ENCODE assay signal across 19 cellular contexts in the genomic region with DNA sequence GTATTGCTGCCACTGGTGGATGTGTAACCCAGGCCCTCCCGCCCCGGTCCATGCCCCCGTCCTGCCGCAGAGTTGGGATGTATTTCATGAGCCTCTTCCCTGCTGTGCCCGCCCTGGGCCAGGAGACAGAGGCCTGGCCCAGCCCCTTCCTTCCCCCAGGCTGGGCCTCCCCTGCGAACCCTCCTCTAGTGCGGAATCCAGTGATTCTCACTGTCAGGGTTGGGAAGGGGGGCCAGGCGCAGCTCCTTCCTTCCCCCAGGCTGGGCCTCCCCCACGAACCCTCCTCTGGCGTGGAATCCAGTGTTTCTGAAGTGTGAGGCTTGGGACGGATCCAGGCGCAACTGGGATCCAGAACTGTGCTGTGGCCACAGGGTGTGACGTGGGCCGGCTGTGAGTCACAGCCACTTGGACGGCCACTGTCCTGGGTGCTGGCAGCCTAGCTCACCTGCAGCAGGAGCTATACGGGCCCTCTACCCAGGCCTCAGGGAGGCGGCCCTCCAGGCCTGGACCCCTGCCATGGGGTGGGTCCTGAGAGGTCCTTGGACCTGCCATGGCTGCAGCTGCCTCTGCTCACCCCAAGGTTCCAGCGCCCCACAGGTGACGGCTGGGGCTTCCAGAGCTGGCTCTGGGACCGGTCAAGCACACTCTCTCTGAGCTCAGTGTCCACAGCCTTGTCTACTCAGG. TPM values are rescaled to one million over a fixed set of nuclear protein-coding genes. Genes with fewer than 3 reads are reported as not detected.
DNase-seq lines count a peak whose midpoint lies in the region; ATAC-seq and TF ChIP-seq lines count a peak whose summit lies in the region.
"Had no signal": no experiment of that assay in that cellular context is flagged by ENCODE, and none has a peak within 500 bp of the region (broad histone marks: within the 10 kb centered on the region; RNA-seq: fewer than 3 reads in every experiment).

No MANE protein-coding gene starts in this region.

- no peaks in the 10 kb centered on the region for H3K79me2 ChIP-seq in PC-3 (ENCODE audit: low read length)

- no peak overlapping the region for H3K27ac Mint-ChIP-seq in glutamatergic neuron (ENCODE audit: unreplicated experiment)
- H3K27ac Mint-ChIP-seq: activated T-helper 1 cell treated with anti-CD3 and anti-CD28 coated beads, Interleukin-12 subunit alpha, Interleukin-12 subunit beta, Interleukin-2, Interleukin-4 antibody, amounts not matched to agents 30 ng/mL and 10 ng/mL and 1 ng/mL, durations not matched to agents 14 hours and 24 hours and 36 hours had no signal

- CTCF ChIA-PET in PC-3 (lab: Charles Lee), result interaction anchor here (0.6 to 1.0 kb wide), 2 partner anchors 12 to 99 kb away, joined by 4 read pairs; no protein-coding TSS in a partner anchor

- ATAC-seq in PC-3, result peak; percentile 96
- ATAC-seq in GM18909 (IDR thresholded peaks at IDR 0.05; ENCODE audit: poor library complexity, unreplicated experiment), result no peak
- ATAC-seq: GM12878 had no signal

- TF ChIP-seq CTCF in PC-3 (conservative IDR thresholded peaks at IDR 0.05; ENCODE audit: low read depth, low read length) (no peak), glutamatergic neuron (IDR thresholded peaks at IDR 0.05; ENCODE audit: partially characterized antibody, unreplicated experiment) (no peak), GM10266 (IDR thresholded peaks at IDR 0.05; ENCODE audit: control insufficient read depth, insufficient read depth, low read depth, missing control alignments) (no peak)

- H3K36me3 ChIP-seq in PC-3 (ENCODE audit: low read depth, low read length), result no peaks in the 10 kb centered on the region
- H3K36me3 ChIP-seq: breast epithelium had no signal

- H3K4me3 ChIP-seq in PC-3 (ENCODE audit: low read length), result no peak overlapping the region
- H3K4me3 ChIP-seq: breast epithelium, GM12878 had no signal

- intact Hi-C loops in PC-3 (cut with micrococcal nuclease), result no loop called here

- peaks cover 8% of the 10 kb centered on the region for H3K4me1 Mint-ChIP-seq in glutamatergic neuron (ENCODE audit: low read depth, unreplicated experiment)

- DNase-seq in AG08396 (ENCODE audit: low spot score) (peak; percentile 79), PC-3 (peak; percentile 46), glutamatergic neuron (peak; percentile 10), myocyte (ENCODE audit: low read depth) (peak; percentile 51), GM10266 (ENCODE audit: extremely low spot score) (no peak), NCI-H510A treated with DMSO at 0.1 percent for 48 hours (lab: John Stamatoyannopoulos, UW) (no peak)
- no peak for DNase-seq in activated CD4-positive, alpha-beta T cell treated with anti-CD3 and anti-CD28 coated beads for 1 hour
- DNase-seq: activated CD4-positive, alpha-beta T cell treated with anti-CD3 and anti-CD28 coated beads for 4 hours; AML-193; hypothalamus; NCI-H1092 treated with DMSO at 0.1 percent for 48 hours; NCI-H226; stimulated activated CD4-positive, alpha-beta T cell treated with anti-CD3 and anti-CD28 coated beads, Interleukin-1b, Interleukin-23, amount 100 ng/mL, for 48 hours had no signal

- H3K9me3 Mint-ChIP-seq in glutamatergic neuron (ENCODE audit: unreplicated experiment), result no peaks in the 10 kb centered on the region
- H3K9me3 Mint-ChIP-seq: activated T-helper 1 cell treated with anti-CD3 and anti-CD28 coated beads, Interleukin-12 subunit alpha, Interleukin-12 subunit beta, Interleukin-2, Interleukin-4 antibody, amounts not matched to agents 30 ng/mL and 10 ng/mL and 1 ng/mL, durations not matched to agents 14 hours and 24 hours and 36 hours had no signal

- H3K9me3 ChIP-seq in PC-3 (ENCODE audit: low read length), result no peaks in the 10 kb centered on the region
- H3K9me3 ChIP-seq: breast epithelium had no signal

- no peaks in the 10 kb centered on the region for H3K36me3 Mint-ChIP-seq in glutamatergic neuron (ENCODE audit: unreplicated experiment)

- POLR2A ChIA-PET in PC-3 (lab: Charles Lee; ENCODE audit: unreplicated experiment), result interaction anchor here (0.5 kb wide), 1 partner anchor 215 kb away, joined by 3 read pairs; no protein-coding TSS in a partner anchor

- no peak overlapping the region for H3K4me2 ChIP-seq in PC-3 (ENCODE audit: low read length)

- peaks cover 3% of the 10 kb centered on the region for H3K27me3 Mint-ChIP-seq in glutamatergic neuron (ENCODE audit: unreplicated experiment)

- H3K27ac ChIP-seq in PC-3 (ENCODE audit: low read length), result no peak overlapping the region
- H3K27ac ChIP-seq: breast epithelium had no signal

- H3F3A ChIP-seq in PC-3 (ENCODE audit: low read length, unreplicated experiment), result no peaks in the 10 kb centered on the region

- H3K9ac ChIP-seq in PC-3 (ENCODE audit: low read length), result no peak overlapping the region

- H2AFZ ChIP-seq in PC-3 (ENCODE audit: low read length), result no peak overlapping the region

- BruUV-seq in PC-3 (replicated peaks; lab: Mats Ljungman, UMichigan), result no TSS peak

- H3K27me3 ChIP-seq in PC-3 (ENCODE audit: low read length), result peaks cover 20% of the 10 kb centered on the region; the same call in 1 of the 2 replicates

- no peak overlapping the region for H3K4me3 Mint-ChIP-seq in glutamatergic neuron (ENCODE audit: unreplicated experiment)
- H3K4me3 Mint-ChIP-seq: activated T-helper 1 cell treated with anti-CD3 and anti-CD28 coated beads, Interleukin-12 subunit alpha, Interleukin-12 subunit beta, Interleukin-2, Interleukin-4 antibody, amounts not matched to agents 30 ng/mL and 10 ng/mL and 1 ng/mL, durations not matched to agents 14 hours and 24 hours and 36 hours had no signal

- H4K20me1 ChIP-seq in PC-3 (ENCODE audit: low read length), result no peaks in the 10 kb centered on the region

- no peaks in the 10 kb centered on the region for H3K4me1 ChIP-seq in PC-3 (ENCODE audit: insufficient read depth, low read length)
- H3K4me1 ChIP-seq: breast epithelium had no signal

- H3K9me2 ChIP-seq in PC-3 (replicated peaks; ENCODE audit: low read length), result no peaks in the 10 kb centered on the region

RNA-seq across cellular contexts. Expression of a gene that starts 28.3 kb away (rescaled TPM):
- total RNA-seq in PC-3 (2014; rRNA removed) (not detected in 2 replicates), glutamatergic neuron (ENCODE audit: unreplicated experiment) (2.1 TPM), myocyte (0.05 and 0.21 TPM in 2 replicates)
- polyA plus RNA-seq in myocyte (2012), result 0.06 TPM
- total RNA-seq: activated T-helper 1 cell treated with anti-CD3 and anti-CD28 coated beads, Interleukin-12 subunit alpha, Interleukin-12 subunit beta, Interleukin-2, Interleukin-4 antibody, amounts not matched to agents 30 ng/mL and 10 ng/mL and 1 ng/mL, durations not matched to agents 14 hours and 24 hours and 36 hours; breast epithelium; GM12878 had no signal
- polyA plus RNA-seq: GM12878, urinary bladder had no signal

RNA-seq across cellular contexts. Expression of a gene that starts 39.9 kb away (rescaled TPM):
- total RNA-seq in PC-3 (2014; rRNA removed), result not detected in 2 replicates
- total RNA-seq in glutamatergic neuron (ENCODE audit: unreplicated experiment), result 165 TPM
- not detected in 2 replicates for total RNA-seq in myocyte
- polyA plus RNA-seq in myocyte (2012), result not detected
- total RNA-seq: activated T-helper 1 cell treated with anti-CD3 and anti-CD28 coated beads, Interleukin-12 subunit alpha, Interleukin-12 subunit beta, Interleukin-2, Interleukin-4 antibody, amounts not matched to agents 30 ng/mL and 10 ng/mL and 1 ng/mL, durations not matched to agents 14 hours and 24 hours and 36 hours; breast epithelium; OCI-LY7 had no signal
- polyA plus RNA-seq: urinary bladder had no signal

RNA-seq across cellular contexts. Expression of a gene that starts 48.7 kb away (rescaled TPM):
- total RNA-seq in PC-3 (2014; rRNA removed), result 75.6 and 92.0 TPM in 2 replicates
- total RNA-seq in glutamatergic neuron (ENCODE audit: unreplicated experiment), result 93.6 TPM
- 83.8 and 96.3 TPM in 2 replicates for total RNA-seq in myocyte
- polyA plus RNA-seq in myocyte (2012), result 134 TPM

Comparison
In these comparisons a context has a peak if more than half of its experiments do, and no peak if none do; other contexts are left out.
1. DNase-seq: peak in AG08396 (single experiment), PC-3 (single experiment), glutamatergic neuron (single experiment) and myocyte (single experiment); none in GM10266 (single experiment), activated CD4-positive, alpha-beta T cell treated with anti-CD3 and anti-CD28 coated beads for 1 hour (single experiment) and NCI-H510A treated with DMSO at 0.1 percent for 48 hours (single experiment).
2. RNA of a gene that starts 39.9 kb away (total RNA-seq): 165 TPM in glutamatergic neuron (single experiment); not detected in PC-3 and not detected in myocyte; every median in the first group is over 100 times any median in the second.